20 cellular contexts compared by ENCODE assay signal in genomic region chr18:9740076-9740475, GRCh38. TPM values are rescaled to one million over a fixed set of nuclear protein-coding genes. Genes with fewer than 3 reads are reported as not detected.
DNase-seq lines count a peak whose midpoint lies in the region; FAIRE-seq and TF ChIP-seq lines count a peak whose summit lies in the region.
"Had no signal": no experiment of that assay in that cellular context is flagged by ENCODE, and none has a peak within 500 bp of the region (broad histone marks: within the 10 kb centered on the region; RNA-seq: fewer than 3 reads in every experiment).

No MANE protein-coding gene starts in this region.

- peaks cover 64% of the 10 kb centered on the region for H3K4me1 Mint-ChIP-seq in neural crest cell
- H3K4me1 Mint-ChIP-seq: CD4-positive, alpha-beta memory T cell had no signal

- intact Hi-C loops in cardiac septum (cut with DNase I): no loop called here

- peaks cover 38% of the 10 kb centered on the region for H3F3A ChIP-seq in GM23248 (ENCODE audit: insufficient read depth)

- H3K27me3 ChIP-seq in GM23248 (replicated peaks; ENCODE audit: insufficient read depth): no peaks in the 10 kb centered on the region
- H3K27me3 ChIP-seq: colonic mucosa had no signal

- peak; percentile 34 for DNase-seq in GM23248
- no peak for DNase-seq in RWPE1 (ENCODE audit: low spot score)
- peak; percentile 22 for DNase-seq in dermis blood vessel endothelial cell
- DNase-seq in neural crest cell (ENCODE audit: low read depth, low spot score): no peak
- no peak for DNase-seq in cardiac septum (ENCODE audit: low spot score)
- no peak for DNase-seq in urothelium cell line (ENCODE audit: low spot score)
- no peak for DNase-seq in stimulated activated CD4-positive, alpha-beta T cell treated with anti-CD3 and anti-CD28 coated beads, Interleukin-12 subunit alpha, Interleukin-12 subunit beta, amount 100 ng/mL, for 4 hours
- no peak for DNase-seq in NCI-H2196 treated with DMSO at 0.1 percent for 48 hours (lab: John Stamatoyannopoulos, UW; ENCODE audit: unreplicated experiment)
- DNase-seq: activated CD4-positive, alpha-beta T cell treated with anti-CD3 and anti-CD28 coated beads for 4 hours; activated effector memory CD4-positive, alpha-beta T cell treated with anti-CD3 and anti-CD28 coated beads, Interleukin-2, amount 50 U/mL, for 16 hours; CD4-positive, alpha-beta memory T cell; colonic mucosa; immature natural killer cell; NCI-H2029 treated with DMSO at 0.1 percent for 48 hours; NCI-H2227 treated with DMSO at 0.1 percent for 48 hours; nucleus accumbens; RPMI8226 had no signal

- no peaks in the 10 kb centered on the region for H3K9me3 Mint-ChIP-seq in neural crest cell
- H3K9me3 Mint-ChIP-seq: CD4-positive, alpha-beta memory T cell; IgD-negative memory B cell; immature natural killer cell; stimulated activated naive CD8-positive, alpha-beta T cell treated with anti-CD3 and anti-CD28 coated beads, Interleukin-15, Interleukin-2, amounts not matched to agents 100 ng/mL and 50 ng/mL, for 24 hours had no signal

- no peaks in the 10 kb centered on the region for H3K9me3 ChIP-seq in GM23248 (ENCODE audit: low read depth)
- H3K9me3 ChIP-seq: colonic mucosa had no signal

- no peak overlapping the region for H2AFZ ChIP-seq in GM23248

- no peaks in the 10 kb centered on the region for H3K9me2 ChIP-seq in GM23248 (ENCODE audit: insufficient read depth)

- 60% methylated on average over 5 of the region's 5 CpGs for WGBS in GM23248 (ENCODE audit: low coverage in 1 of 2, low lambda C conversion rate in 2 of 2, missing lambda C conversion rate in 2 of 2), 2 experiments

- no peaks in the 10 kb centered on the region for H3K36me3 Mint-ChIP-seq in neural crest cell (ENCODE audit: low read depth)
- H3K36me3 Mint-ChIP-seq: CD4-positive, alpha-beta memory T cell; immature natural killer cell had no signal

- POLR2A ChIA-PET in RWPE1 (lab: Yijun Ruan, JAX; ENCODE audit: low non-redundant PET): no interaction called here

- no peaks in the 10 kb centered on the region for H3K27me3 Mint-ChIP-seq in neural crest cell (ENCODE audit: low read depth)
- H3K27me3 Mint-ChIP-seq: IgD-negative memory B cell had no signal

- no peak overlapping the region for H3K4me2 ChIP-seq in GM23248 (ENCODE audit: unreplicated experiment)

- 0 out of 2 replicates have a peak overlapping the region, but pooled peaks have one; percentile 4 for H3K27ac ChIP-seq in GM23248
- peak overlapping the region; percentile 39 for H3K27ac ChIP-seq in RWPE1
- H3K27ac ChIP-seq: colonic mucosa had no signal

- H3K36me3 ChIP-seq in GM23248 (ENCODE audit: low read depth): no peaks in the 10 kb centered on the region
- H3K36me3 ChIP-seq: colonic mucosa had no signal

- in situ Hi-C loops in GM23248 (cut with MboI): no loop called here

- peak overlapping the region; percentile 40 for H3K4me3 Mint-ChIP-seq in neural crest cell
- H3K4me3 Mint-ChIP-seq: CD4-positive, alpha-beta memory T cell; IgD-negative memory B cell; immature natural killer cell; stimulated activated naive CD8-positive, alpha-beta T cell treated with anti-CD3 and anti-CD28 coated beads, Interleukin-15, Interleukin-2, amounts not matched to agents 100 ng/mL and 50 ng/mL, for 24 hours had no signal

- FAIRE-seq in urothelium cell line (lab: Jason Lieb, UNC): no peak
- FAIRE-seq: GM12892 had no signal

- CTCF ChIA-PET in RWPE1 (lab: Yijun Ruan, JAX): interaction anchor here (0.5 kb wide), 1 partner anchor 1367 kb away, joined by 6 read pairs; no protein-coding TSS in a partner anchor

- H3K4me1 ChIP-seq in GM23248 (ENCODE audit: insufficient read depth): peaks cover 60% of the 10 kb centered on the region

- H3K79me2 ChIP-seq in GM23248 (ENCODE audit: insufficient read depth): peaks cover 67% of the 10 kb centered on the region

- no peak for TF ChIP-seq CTCF in RWPE1 (conservative IDR thresholded peaks at IDR 0.05; ENCODE audit: low read depth)
- no peak for TF ChIP-seq CTCF in neural crest cell (conservative IDR thresholded peaks at IDR 0.05)

- no peak overlapping the region for H3K4me3 ChIP-seq in GM23248
- H3K4me3 ChIP-seq: colonic mucosa had no signal

- no peaks in the 10 kb centered on the region for H4K20me1 ChIP-seq in GM23248 (ENCODE audit: insufficient read depth)

- no peak overlapping the region for H3K9ac ChIP-seq in GM23248

- peak overlapping the region; percentile 29 for H3K27ac Mint-ChIP-seq in neural crest cell (ENCODE audit: unreplicated experiment)
- H3K27ac Mint-ChIP-seq: CD4-positive, alpha-beta memory T cell; immature natural killer cell; stimulated activated naive CD8-positive, alpha-beta T cell treated with anti-CD3 and anti-CD28 coated beads, Interleukin-15, Interleukin-2, amounts not matched to agents 100 ng/mL and 50 ng/mL, for 24 hours had no signal

RNA-seq across cellular contexts. Expression of gene RAB31, which starts 32.0 kb away (rescaled TPM):
- 40.5 and 49.2 TPM in 2 replicates for total RNA-seq in GM23248 (2014; rRNA removed; shearing (Covaris generic))
- 144 and 162 TPM in 2 replicates for polyA plus RNA-seq in GM23248 (2016; fragmentation: Nextera tagmentation; extraction: Ambion mirVana)
- total RNA-seq in dermis blood vessel endothelial cell (27.2 and 44.3 TPM in 2 replicates), neural crest cell (18.9 and 23.6 TPM in 2 replicates), cardiac septum (32.2 TPM)

Comparison
In these comparisons a context has a peak if more than half of its experiments do, and no peak if none do; other contexts are left out.
1. DNase-seq: peak in GM23248 (single experiment) and dermis blood vessel endothelial cell (single experiment); none in RWPE1 (single experiment), neural crest cell (single experiment), cardiac septum (single experiment), urothelium cell line (single experiment), stimulated activated CD4-positive, alpha-beta T cell treated with anti-CD3 and anti-CD28 coated beads, Interleukin-12 subunit alpha, Interleukin-12 subunit beta, amount 100 ng/mL, for 4 hours (single experiment) and NCI-H2196 treated with DMSO at 0.1 percent for 48 hours (single experiment).